Comparison of ENCODE assay signal across 8 cellular contexts in genomic region chr6:159978291-159979135, GRCh38. TPM values are rescaled to one million over a fixed set of nuclear protein-coding genes. Genes with fewer than 3 reads are reported as not detected.
DNase-seq lines count a peak whose midpoint lies in the region; ATAC-seq and TF ChIP-seq lines count a peak whose summit lies in the region.

No MANE protein-coding gene starts in this region.

- peaks cover 14% of the 10 kb centered on the region for H3K27me3 Mint-ChIP-seq in dendritic cell treated with granulocyte-macrophage colony-stimulating factor and Interleukin-4, amounts not matched to agents 40 ng/mL and 50 ng/mL, for 4 days

- H3K27me3 ChIP-seq in GM23248 (replicated peaks; ENCODE audit: insufficient read depth) = no peaks in the 10 kb centered on the region
- no peaks in the 10 kb centered on the region for H3K27me3 ChIP-seq in gastrocnemius medialis

- intact Hi-C loops in dendritic cell treated with granulocyte-macrophage colony-stimulating factor and Interleukin-4, amounts not matched to agents 40 ng/mL and 50 ng/mL, for 4 days (cut with micrococcal nuclease) = no loop called here
- intact Hi-C loops in gastrocnemius medialis (cut with DNase I; ENCODE audit: low total_unique reads) = loop anchor here (1.0 to 5.0 kb wide), 2 partner anchors 46 to 851 kb away; no protein-coding TSS in a partner anchor

- no peak overlapping the region for H3K9ac ChIP-seq in GM23248

- peak in 1 of 5 experiments; percentile 14 for TF ChIP-seq CTCF in gastrocnemius medialis (IDR thresholded peaks at IDR 0.05 in 4 of 5, conservative IDR thresholded peaks at IDR 0.05 in 1 of 5)

- H3K4me1 ChIP-seq in GM23248 (ENCODE audit: insufficient read depth) = peaks cover 38% of the 10 kb centered on the region
- H3K4me1 ChIP-seq in gastrocnemius medialis = peaks cover 98 to 99% of the 10 kb centered on the region in 2 donors

- H3F3A ChIP-seq in GM23248 (ENCODE audit: insufficient read depth) = peaks cover 23% of the 10 kb centered on the region

- peak in 1 of 2 donors; percentile 34 for ATAC-seq in gastrocnemius medialis

- peak overlapping the region; percentile 14 for H3K4me2 ChIP-seq in GM23248 (ENCODE audit: unreplicated experiment)

- H3K27ac ChIP-seq in GM23248 (no peak overlapping the region), gastrocnemius medialis (peak overlapping the region; percentile 89 to 98 (median 96))

- peaks cover 93% of the 10 kb centered on the region for H3K79me2 ChIP-seq in GM23248 (ENCODE audit: insufficient read depth)

- H3K4me3 ChIP-seq in GM23248 (no peak overlapping the region), gastrocnemius medialis (peak overlapping the region in 2 of 4 donors; percentile 23 to 31)

- H3K9me2 ChIP-seq in GM23248 (ENCODE audit: insufficient read depth) = no peaks in the 10 kb centered on the region

- H2AFZ ChIP-seq in GM23248 = no peak overlapping the region

- peaks cover 5% of the 10 kb centered on the region; the same call in 1 of the 2 replicates for H4K20me1 ChIP-seq in GM23248 (ENCODE audit: insufficient read depth)

- 76 to 78% methylated on average over 13 of the region's 13 CpGs for WGBS in GM23248 (ENCODE audit: low coverage in 1 of 2, low lambda C conversion rate in 2 of 2, missing lambda C conversion rate in 2 of 2), 2 experiments

- peaks cover 89% of the 10 kb centered on the region for H3K4me1 Mint-ChIP-seq in dendritic cell treated with granulocyte-macrophage colony-stimulating factor and Interleukin-4, amounts not matched to agents 40 ng/mL and 50 ng/mL, for 4 days (ENCODE audit: low read depth)

- H3K9me3 Mint-ChIP-seq in dendritic cell treated with granulocyte-macrophage colony-stimulating factor and Interleukin-4, amounts not matched to agents 40 ng/mL and 50 ng/mL, for 4 days = no peaks in the 10 kb centered on the region

- peaks cover 23% of the 10 kb centered on the region for H3K36me3 Mint-ChIP-seq in dendritic cell treated with granulocyte-macrophage colony-stimulating factor and Interleukin-4, amounts not matched to agents 40 ng/mL and 50 ng/mL, for 4 days (ENCODE audit: low read depth)

- no peaks in the 10 kb centered on the region for H3K9me3 ChIP-seq in GM23248 (ENCODE audit: low read depth)
- H3K9me3 ChIP-seq in gastrocnemius medialis = no peaks in the 10 kb centered on the region

- H3K27ac Mint-ChIP-seq in dendritic cell treated with granulocyte-macrophage colony-stimulating factor and Interleukin-4, amounts not matched to agents 40 ng/mL and 50 ng/mL, for 4 days = peak overlapping the region; percentile 68

- no peak overlapping the region for H3K4me3 Mint-ChIP-seq in dendritic cell treated with granulocyte-macrophage colony-stimulating factor and Interleukin-4, amounts not matched to agents 40 ng/mL and 50 ng/mL, for 4 days

- H3K36me3 ChIP-seq in GM23248 (ENCODE audit: low read depth) (no peaks in the 10 kb centered on the region), gastrocnemius medialis (no peaks in the 10 kb centered on the region)

- no peak for TF ChIP-seq POLR2A in gastrocnemius medialis (IDR thresholded peaks at IDR 0.05)

- DNase-seq in NK-92 treated with Interleukin-12 subunit alpha and Interleukin-12 subunit beta, amount 100 ng/mL, for 24 hours (lab: John Stamatoyannopoulos, UW) = peak; percentile 55
- no peak for DNase-seq in NK-92 (lab: John Stamatoyannopoulos, UW; ENCODE audit: unreplicated experiment)
- DNase-seq in GM23248 = no peak
- peak; percentile 86 for DNase-seq in NCI-H146 (lab: John Stamatoyannopoulos, UW)
- no peak for DNase-seq in gastrocnemius medialis
- no peak for DNase-seq in NCI-H446 treated with DMSO at 0.1 percent for 48 hours (lab: John Stamatoyannopoulos, UW)
- no peak for DNase-seq in putamen (ENCODE audit: low spot score)

- in situ Hi-C loops in GM23248 (cut with MboI) (no loop called here), gastrocnemius medialis (cut with MboI; ENCODE audit: low sequenced_read_pairs in 4 of 4) (loop anchor here in 1 of 4 donors (10.0 kb wide), 1 partner anchor 284 kb away; the partner anchor contains the start of gene SOD2)

RNA-seq across cellular contexts. Expression of gene IGF2R, which starts 9.6 kb away (rescaled TPM):
- 30.9 TPM in 2 replicates for total RNA-seq in GM23248 (2014; rRNA removed; shearing (Covaris generic))
- polyA plus RNA-seq in GM23248 (2016; fragmentation: Nextera tagmentation; extraction: Ambion mirVana) = 8.1 and 8.8 TPM in 2 replicates
- total RNA-seq in gastrocnemius medialis = 100 to 1,000 TPM in 3 of 4 donors, 10 to 100 TPM in 1; 56.6 to 134 (median 108) TPM

Comparison
In these comparisons a context has a peak if more than half of its experiments do, and no peak if none do; other contexts are left out.
1. DNase-seq: peak in NK-92 treated with Interleukin-12 subunit alpha and Interleukin-12 subunit beta, amount 100 ng/mL, for 24 hours (single experiment) and NCI-H146 (single experiment); none in NK-92 (single experiment), GM23248 (single experiment), gastrocnemius medialis (0 of 2), NCI-H446 treated with DMSO at 0.1 percent for 48 hours (single experiment) and putamen (single experiment).